In genomic region chr17:39547713-39548478, GRCh38 we compare ENCODE assay signal across 8 cellular contexts.
DNase-seq lines count a peak whose midpoint lies in the region; ATAC-seq lines count a peak whose summit lies in the region.

No MANE protein-coding gene starts in this region.

- no peak for ATAC-seq in HG02885 (IDR thresholded peaks at IDR 0.05; ENCODE audit: poor library complexity, unreplicated experiment)
- no peak for ATAC-seq in GM18498 (IDR thresholded peaks at IDR 0.05; ENCODE audit: unreplicated experiment)

- DNase-seq in EH (ENCODE audit: low read depth) (peak; percentile 53), Kasumi-1 (lab: John Stamatoyannopoulos, UW) (peak; percentile 56 to 57), T-helper 9 cell (peak; percentile 76), astrocyte of the hippocampus (ENCODE audit: low read depth, low spot score) (peak; percentile 73), iPS-NIHi7 (ENCODE audit: extremely low spot score) (peak; percentile 84)
- DNase-seq in stimulated activated CD4-positive, alpha-beta T cell treated with anti-CD3 and anti-CD28 coated beads, Interleukin-15, amount 100 ng/mL, for 1 hour (ENCODE audit: low read depth in 1 of 2, low spot score in 1 of 2): peak; percentile 53 to 70
